10 cellular contexts compared by ENCODE assay signal in the genomic region with DNA sequence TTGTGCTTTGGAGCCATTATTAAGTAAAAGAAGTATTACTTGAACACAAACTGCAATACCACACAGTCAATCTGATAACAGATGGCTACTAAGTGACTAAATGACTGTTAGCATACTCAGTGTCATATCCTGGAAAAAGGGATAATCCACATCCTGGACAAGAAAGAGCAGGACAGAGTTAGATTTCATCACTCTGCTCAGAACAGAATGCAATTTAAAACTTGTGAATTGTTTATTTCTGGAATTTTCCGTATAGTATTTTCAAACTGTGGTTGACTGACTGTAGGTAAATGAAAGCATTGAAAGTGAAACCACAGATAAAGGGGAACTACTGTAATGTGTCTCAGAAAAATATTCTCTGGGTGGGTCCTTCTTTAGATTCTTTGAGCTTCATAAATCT.
DNase-seq lines count a peak whose midpoint lies in the region; ATAC-seq lines count a peak whose summit lies in the region.
"Had no signal": no experiment of that assay in that cellular context is flagged by ENCODE, and none has a peak within 500 bp of the region (broad histone marks: within the 10 kb centered on the region; RNA-seq: fewer than 3 reads in every experiment).

No MANE protein-coding gene starts in this region.

- in situ Hi-C loops in KBM-7 (cut with MboI; ENCODE audit: low pct_unique_long_range_greater_than_20kb, low sequenced_read_pairs), result no loop called here

- peak; percentile 8 for DNase-seq in KBM-7
- DNase-seq in AML-193 (lab: John Stamatoyannopoulos, UW), result no peak
- no peak for DNase-seq in activated CD4-positive, CD25-positive, alpha-beta regulatory T cell treated with anti-CD3 and anti-CD28 coated beads, Interleukin-2, amount 50 U/mL, for 72 hours
- DNase-seq in putamen (ENCODE audit: low spot score), result no peak
- DNase-seq in NCI-H1417 treated with DMSO at 0.1 percent for 48 hours (lab: John Stamatoyannopoulos, UW), result no peak
- DNase-seq: natural killer cell, NCI-H2107 had no signal

- ATAC-seq in GM18498 (IDR thresholded peaks at IDR 0.05; ENCODE audit: unreplicated experiment) (peak; percentile 98), GM19463 (IDR thresholded peaks at IDR 0.05; ENCODE audit: unreplicated experiment) (peak; percentile 89), HG02943 (IDR thresholded peaks at IDR 0.05; ENCODE audit: low read depth, unreplicated experiment) (peak; percentile 77)
- ATAC-seq: natural killer cell had no signal
